ENCODE assay signal across 9 cellular contexts in the genomic region with DNA sequence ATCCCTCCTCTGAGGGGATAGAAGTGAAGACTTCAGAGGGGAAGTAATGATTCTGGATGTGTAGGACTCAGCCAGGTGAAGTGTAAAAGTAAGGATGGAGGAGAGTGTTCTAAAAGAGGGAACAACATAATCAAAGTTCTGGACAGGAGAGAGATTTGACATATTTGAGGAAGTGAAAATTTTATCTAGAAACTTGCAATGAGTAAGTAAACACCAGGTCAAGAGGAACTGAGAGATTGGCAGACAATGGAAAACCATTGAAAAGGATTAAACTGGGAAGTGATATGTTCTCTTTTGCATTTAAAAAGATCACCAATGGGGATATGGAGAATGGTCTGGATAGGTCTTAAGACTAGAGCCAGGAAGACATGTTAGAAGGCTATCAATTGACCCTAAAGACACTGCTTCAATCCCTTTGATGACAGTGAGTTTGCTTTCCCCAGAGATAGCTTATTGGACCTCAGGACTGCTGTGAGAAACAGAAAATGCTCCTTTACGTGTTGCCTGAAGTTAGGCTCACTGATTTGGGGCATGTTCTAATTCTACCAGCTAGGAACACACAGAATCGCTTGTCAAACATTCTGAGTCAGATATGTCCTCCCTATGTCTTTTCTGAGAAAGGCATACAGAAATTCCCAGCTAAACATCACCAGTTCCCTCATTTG.
DNase-seq lines count a peak whose midpoint lies in the region; ATAC-seq, FAIRE-seq and TF ChIP-seq lines count a peak whose summit lies in the region.
"Had no signal": no experiment of that assay in that cellular context is flagged by ENCODE, and none has a peak within 500 bp of the region (broad histone marks: within the 10 kb centered on the region; RNA-seq: fewer than 3 reads in every experiment).

No MANE protein-coding gene starts in this region.

- no peak for TF ChIP-seq CTCF in glutamatergic neuron (IDR thresholded peaks at IDR 0.05; ENCODE audit: partially characterized antibody, unreplicated experiment)

- H3K27me3 Mint-ChIP-seq in activated CD8-positive, alpha-beta memory T cell treated with anti-CD3 and anti-CD28 coated beads, Interleukin-2, amount 10 ng/mL, durations not matched to agents 7 days and 5 days, result no peaks in the 10 kb centered on the region
- no peaks in the 10 kb centered on the region for H3K27me3 Mint-ChIP-seq in T-cell
- no peaks in the 10 kb centered on the region for H3K27me3 Mint-ChIP-seq in stimulated activated memory B cell treated with anti-CD40 and anti-IgM and Interleukin-4, amounts not matched to agents 10 μg/mL and 1 μg/mL and 100 μg/mL, for 72 hours
- no peaks in the 10 kb centered on the region for H3K27me3 Mint-ChIP-seq in glutamatergic neuron (ENCODE audit: unreplicated experiment)

- no peak for FAIRE-seq in frontal cortex (lab: Jason Lieb, UNC)

- ATAC-seq in activated CD8-positive, alpha-beta memory T cell treated with anti-CD3 and anti-CD28 coated beads, Interleukin-2, amount 10 ng/mL, durations not matched to agents 7 days and 5 days, result no peak
- ATAC-seq in HG02973 (IDR thresholded peaks at IDR 0.05; ENCODE audit: unreplicated experiment), result peak; percentile 75
- ATAC-seq in T-cell (replicated peaks in 1 of 4), result no peak
- ATAC-seq in stimulated activated memory B cell treated with anti-CD40 and anti-IgM and Interleukin-4, amounts not matched to agents 10 μg/mL and 1 μg/mL and 100 μg/mL, for 72 hours, result peak; percentile 90

- CTCF ChIA-PET in activated CD8-positive, alpha-beta memory T cell treated with anti-CD3 and anti-CD28 coated beads, Interleukin-2, amount 10 ng/mL, durations not matched to agents 7 days and 5 days (lab: Charles Lee), result interaction anchor here (1.4 to 1.8 kb wide), 2 partner anchors 36 to 145 kb away, joined by 4 to 5 read pairs; a partner anchor contains a TSS
- CTCF ChIA-PET in T-cell (lab: Charles Lee), result interaction anchor here (0.6 to 0.7 kb wide), 2 partner anchors 9 to 58 kb away, joined by 3 to 4 read pairs; no protein-coding TSS in a partner anchor

- no peak overlapping the region for H3K4me3 Mint-ChIP-seq in activated CD8-positive, alpha-beta memory T cell treated with anti-CD3 and anti-CD28 coated beads, Interleukin-2, amount 10 ng/mL, durations not matched to agents 7 days and 5 days
- no peak overlapping the region for H3K4me3 Mint-ChIP-seq in T-cell
- peak overlapping the region; percentile 6 for H3K4me3 Mint-ChIP-seq in stimulated activated memory B cell treated with anti-CD40 and anti-IgM and Interleukin-4, amounts not matched to agents 10 μg/mL and 1 μg/mL and 100 μg/mL, for 72 hours
- H3K4me3 Mint-ChIP-seq in glutamatergic neuron (ENCODE audit: unreplicated experiment), result no peak overlapping the region

- peaks cover 27% of the 10 kb centered on the region for H3K36me3 Mint-ChIP-seq in activated CD8-positive, alpha-beta memory T cell treated with anti-CD3 and anti-CD28 coated beads, Interleukin-2, amount 10 ng/mL, durations not matched to agents 7 days and 5 days
- peaks cover 36% of the 10 kb centered on the region for H3K36me3 Mint-ChIP-seq in T-cell
- H3K36me3 Mint-ChIP-seq in stimulated activated memory B cell treated with anti-CD40 and anti-IgM and Interleukin-4, amounts not matched to agents 10 μg/mL and 1 μg/mL and 100 μg/mL, for 72 hours, result peaks cover 5% of the 10 kb centered on the region
- no peaks in the 10 kb centered on the region for H3K36me3 Mint-ChIP-seq in glutamatergic neuron (ENCODE audit: unreplicated experiment)

- no peak for DNase-seq in activated CD8-positive, alpha-beta memory T cell treated with anti-CD3 and anti-CD28 coated beads, Interleukin-2, amount 10 ng/mL, durations not matched to agents 7 days and 5 days
- no peak for DNase-seq in activated CD8-positive, alpha-beta memory T cell treated with anti-CD3 and anti-CD28 coated beads for 24 hours
- DNase-seq in T-cell (no peak), glutamatergic neuron (no peak), frontal cortex (ENCODE audit: low spot score in 2 of 2) (no peak)
- DNase-seq in activated CD4-positive, CD25-positive, alpha-beta regulatory T cell treated with anti-CD3 and anti-CD28 coated beads, Interleukin-2, amount 50 U/mL, for 72 hours, result no peak
- DNase-seq: NCI-H1417 had no signal

- peak overlapping the region; percentile 42 for H3K27ac Mint-ChIP-seq in activated CD8-positive, alpha-beta memory T cell treated with anti-CD3 and anti-CD28 coated beads, Interleukin-2, amount 10 ng/mL, durations not matched to agents 7 days and 5 days
- peak overlapping the region; percentile 60 to 74 for H3K27ac Mint-ChIP-seq in T-cell
- H3K27ac Mint-ChIP-seq in stimulated activated memory B cell treated with anti-CD40 and anti-IgM and Interleukin-4, amounts not matched to agents 10 μg/mL and 1 μg/mL and 100 μg/mL, for 72 hours, result peak overlapping the region; percentile 72
- H3K27ac Mint-ChIP-seq in glutamatergic neuron (ENCODE audit: unreplicated experiment), result no peak overlapping the region

- POLR2A ChIA-PET in T-cell (lab: Charles Lee), result interaction anchor here in 1 of 2 donors (0.8 kb wide), 1 partner anchor 29 kb away, joined by 3 read pairs; no protein-coding TSS in a partner anchor

- H3K9me3 Mint-ChIP-seq in activated CD8-positive, alpha-beta memory T cell treated with anti-CD3 and anti-CD28 coated beads, Interleukin-2, amount 10 ng/mL, durations not matched to agents 7 days and 5 days (ENCODE audit: low read depth), result no peaks in the 10 kb centered on the region
- H3K9me3 Mint-ChIP-seq in T-cell (no peaks in the 10 kb centered on the region), glutamatergic neuron (ENCODE audit: unreplicated experiment) (no peaks in the 10 kb centered on the region)
- no peaks in the 10 kb centered on the region for H3K9me3 Mint-ChIP-seq in stimulated activated memory B cell treated with anti-CD40 and anti-IgM and Interleukin-4, amounts not matched to agents 10 μg/mL and 1 μg/mL and 100 μg/mL, for 72 hours

- H3K4me1 Mint-ChIP-seq in activated CD8-positive, alpha-beta memory T cell treated with anti-CD3 and anti-CD28 coated beads, Interleukin-2, amount 10 ng/mL, durations not matched to agents 7 days and 5 days, result peaks cover 60% of the 10 kb centered on the region
- H3K4me1 Mint-ChIP-seq in T-cell, result peaks cover 84 to 90% (median 86%) of the 10 kb centered on the region in 3 donors
- peaks cover 63% of the 10 kb centered on the region for H3K4me1 Mint-ChIP-seq in stimulated activated memory B cell treated with anti-CD40 and anti-IgM and Interleukin-4, amounts not matched to agents 10 μg/mL and 1 μg/mL and 100 μg/mL, for 72 hours
- peaks cover 30% of the 10 kb centered on the region for H3K4me1 Mint-ChIP-seq in glutamatergic neuron (ENCODE audit: low read depth, unreplicated experiment)

Comparison
In these comparisons a context has a peak if more than half of its experiments do, and no peak if none do; other contexts are left out.
1. ATAC-seq: peak in HG02973 (single experiment) and stimulated activated memory B cell treated with anti-CD40 and anti-IgM and Interleukin-4, amounts not matched to agents 10 μg/mL and 1 μg/mL and 100 μg/mL, for 72 hours (single experiment); none in activated CD8-positive, alpha-beta memory T cell treated with anti-CD3 and anti-CD28 coated beads, Interleukin-2, amount 10 ng/mL, durations not matched to agents 7 days and 5 days (single experiment) and T-cell (0 of 4).